In genomic region chr13:42405665-42406390, GRCh38 we compare ENCODE assay signal across 8 cellular contexts.
DNase-seq lines count a peak whose midpoint lies in the region; ATAC-seq, FAIRE-seq and TF ChIP-seq lines count a peak whose summit lies in the region.

No MANE protein-coding gene starts in this region.

- H3K27me3 ChIP-seq in naive thymus-derived CD4-positive, alpha-beta T cell (ENCODE audit: control insufficient read depth in 2 of 2, insufficient read depth in 2 of 2, low read length in 2 of 2) = no peaks in the 10 kb centered on the region
- H3K27me3 ChIP-seq in upper lobe of right lung = no peaks in the 10 kb centered on the region

- H3K36me3 Mint-ChIP-seq in activated CD8-positive, alpha-beta T cell treated with anti-CD3 and anti-CD28 coated beads, Interleukin-2, amount 10 ng/mL, durations not matched to agents 7 days and 5 days (ENCODE audit: low read depth) = peaks cover 1% of the 10 kb centered on the region
- peaks cover 0 to 16% (median 0%) of the 10 kb centered on the region in 5 donors for H3K36me3 Mint-ChIP-seq in naive thymus-derived CD4-positive, alpha-beta T cell

- intact Hi-C loops in naive thymus-derived CD4-positive, alpha-beta T cell (cut with micrococcal nuclease) = loop anchor here (1.0 to 2.0 kb wide), 3 partner anchors 13 to 29 kb away; no protein-coding TSS in a partner anchor
- intact Hi-C loops in upper lobe of right lung (cut with DNase I) (no loop called here), kidney (cut with DNase I) (no loop called here)

- H3K9ac ChIP-seq in kidney (ENCODE audit: low read length in 2 of 2) = no peak overlapping the region

- peaks cover 33% of the 10 kb centered on the region for H3K4me1 Mint-ChIP-seq in activated CD8-positive, alpha-beta T cell treated with anti-CD3 and anti-CD28 coated beads, Interleukin-2, amount 10 ng/mL, durations not matched to agents 7 days and 5 days (ENCODE audit: low read depth)
- H3K4me1 Mint-ChIP-seq in naive thymus-derived CD4-positive, alpha-beta T cell = peaks cover 0 to 29% (median 0%) of the 10 kb centered on the region in 7 donors

- H3K4me3 ChIP-seq in naive thymus-derived CD4-positive, alpha-beta T cell (ENCODE audit: low read length) = no peak overlapping the region
- H3K4me3 ChIP-seq in upper lobe of right lung = no peak overlapping the region
- no peak overlapping the region for H3K4me3 ChIP-seq in kidney (ENCODE audit: low read length in 2 of 2)

- no peak for TF ChIP-seq CTCF in upper lobe of right lung (IDR thresholded peaks at IDR 0.05)
- no peak for TF ChIP-seq CTCF in kidney (IDR thresholded peaks at IDR 0.05; ENCODE audit: borderline replicate concordance, extremely low read depth, insufficient read depth)

- no peaks in the 10 kb centered on the region for H3K36me3 ChIP-seq in naive thymus-derived CD4-positive, alpha-beta T cell (ENCODE audit: control insufficient read depth in 2 of 3, insufficient read depth in 3 of 3, low read length in 3 of 3)
- H3K36me3 ChIP-seq in upper lobe of right lung (no peaks in the 10 kb centered on the region), kidney (ENCODE audit: control insufficient read depth in 1 of 2, insufficient read depth in 2 of 2, low read length in 2 of 2) (no peaks in the 10 kb centered on the region)

- H3K27me3 Mint-ChIP-seq in activated CD8-positive, alpha-beta T cell treated with anti-CD3 and anti-CD28 coated beads, Interleukin-2, amount 10 ng/mL, durations not matched to agents 7 days and 5 days (ENCODE audit: low read depth) = no peaks in the 10 kb centered on the region
- no peaks in the 10 kb centered on the region for H3K27me3 Mint-ChIP-seq in naive thymus-derived CD4-positive, alpha-beta T cell

- peak overlapping the region; percentile 75 for H3K27ac Mint-ChIP-seq in activated CD8-positive, alpha-beta T cell treated with anti-CD3 and anti-CD28 coated beads, Interleukin-2, amount 10 ng/mL, durations not matched to agents 7 days and 5 days
- H3K27ac Mint-ChIP-seq in naive thymus-derived CD4-positive, alpha-beta T cell = peak overlapping the region in 1 of 9 donors; percentile 88

- POLR2A ChIA-PET in activated CD8-positive, alpha-beta T cell treated with anti-CD3 and anti-CD28 coated beads, Interleukin-2, amount 10 ng/mL, durations not matched to agents 7 days and 5 days (lab: Charles Lee) = interaction anchor here (0.8 to 1.1 kb wide), 4 partner anchors 9 to 28 kb away, joined by 3 to 5 read pairs (median 4); no protein-coding TSS in a partner anchor
- POLR2A ChIA-PET in naive thymus-derived CD4-positive, alpha-beta T cell (lab: Charles Lee) = no interaction called here

- peak overlapping the region; percentile 57 for H3K4me3 Mint-ChIP-seq in activated CD8-positive, alpha-beta T cell treated with anti-CD3 and anti-CD28 coated beads, Interleukin-2, amount 10 ng/mL, durations not matched to agents 7 days and 5 days
- peak overlapping the region in 2 of 10 donors; percentile 3 to 62 for H3K4me3 Mint-ChIP-seq in naive thymus-derived CD4-positive, alpha-beta T cell

- ATAC-seq in GM19023 (IDR thresholded peaks at IDR 0.05; ENCODE audit: unreplicated experiment) = peak; percentile 75
- peak; percentile 65 for ATAC-seq in HG03039 (IDR thresholded peaks at IDR 0.05; ENCODE audit: unreplicated experiment)
- peak; percentile 66 for ATAC-seq in activated CD8-positive, alpha-beta T cell treated with anti-CD3 and anti-CD28 coated beads, Interleukin-2, amount 10 ng/mL, durations not matched to agents 7 days and 5 days
- peak; percentile 57 for ATAC-seq in naive thymus-derived CD4-positive, alpha-beta T cell
- ATAC-seq in upper lobe of right lung = no peak

- no peak overlapping the region for H3K27ac ChIP-seq in naive thymus-derived CD4-positive, alpha-beta T cell (ENCODE audit: low read depth, low read length)
- no peak overlapping the region for H3K27ac ChIP-seq in upper lobe of right lung
- no peak overlapping the region for H3K27ac ChIP-seq in kidney (ENCODE audit: low read depth in 2 of 2, low read length in 2 of 2)

- DNase-seq in activated CD8-positive, alpha-beta T cell treated with anti-CD3 and anti-CD28 coated beads, Interleukin-2, amount 10 ng/mL, durations not matched to agents 7 days and 5 days = peak; percentile 49
- DNase-seq in naive thymus-derived CD4-positive, alpha-beta T cell = peak in 1 of 9 donors; percentile 70
- no peak for DNase-seq in NCI-H1105 (lab: John Stamatoyannopoulos, UW)
- no peak for DNase-seq in upper lobe of right lung
- DNase-seq in kidney = no peak
- DNase-seq in NCI-H446 treated with DMSO at 0.1 percent for 48 hours (lab: John Stamatoyannopoulos, UW) = no peak

- no peaks in the 10 kb centered on the region for H3K9me3 Mint-ChIP-seq in activated CD8-positive, alpha-beta T cell treated with anti-CD3 and anti-CD28 coated beads, Interleukin-2, amount 10 ng/mL, durations not matched to agents 7 days and 5 days (ENCODE audit: insufficient read depth)
- H3K9me3 Mint-ChIP-seq in naive thymus-derived CD4-positive, alpha-beta T cell = no peaks in the 10 kb centered on the region

- CTCF ChIA-PET in activated CD8-positive, alpha-beta T cell treated with anti-CD3 and anti-CD28 coated beads, Interleukin-2, amount 10 ng/mL, durations not matched to agents 7 days and 5 days (lab: Charles Lee) = interaction anchor here (1.4 to 1.9 kb wide), 2 partner anchors 14 to 28 kb away, joined by 5 read pairs; no protein-coding TSS in a partner anchor
- CTCF ChIA-PET in naive thymus-derived CD4-positive, alpha-beta T cell (lab: Charles Lee) = no interaction called here

- FAIRE-seq in kidney (lab: Jason Lieb, UNC) = no peak

- H3K9me3 ChIP-seq in naive thymus-derived CD4-positive, alpha-beta T cell (ENCODE audit: control insufficient read depth in 2 of 3, low read length in 3 of 3) = no peaks in the 10 kb centered on the region
- H3K9me3 ChIP-seq in upper lobe of right lung (no peaks in the 10 kb centered on the region), kidney (ENCODE audit: control insufficient read depth in 1 of 2, low read length in 2 of 2) (no peaks in the 10 kb centered on the region)

- peaks cover 0 to 13% of the 10 kb centered on the region in 2 donors for H3K4me1 ChIP-seq in naive thymus-derived CD4-positive, alpha-beta T cell (ENCODE audit: control insufficient read depth in 2 of 2, insufficient read depth in 2 of 2, low read length in 2 of 2)
- H3K4me1 ChIP-seq in upper lobe of right lung = no peaks in the 10 kb centered on the region
- H3K4me1 ChIP-seq in kidney (ENCODE audit: control insufficient read depth in 1 of 2, insufficient read depth in 1 of 2, low read depth in 1 of 2, low read length in 2 of 2) = no peaks in the 10 kb centered on the region

Comparison
In these comparisons a context has a peak if more than half of its experiments do, and no peak if none do; other contexts are left out.
1. intact Hi-C loops: an anchor here in naive thymus-derived CD4-positive, alpha-beta T cell (1.0 to 2.0 kb wide); none called in upper lobe of right lung and kidney.